In the genomic region with DNA sequence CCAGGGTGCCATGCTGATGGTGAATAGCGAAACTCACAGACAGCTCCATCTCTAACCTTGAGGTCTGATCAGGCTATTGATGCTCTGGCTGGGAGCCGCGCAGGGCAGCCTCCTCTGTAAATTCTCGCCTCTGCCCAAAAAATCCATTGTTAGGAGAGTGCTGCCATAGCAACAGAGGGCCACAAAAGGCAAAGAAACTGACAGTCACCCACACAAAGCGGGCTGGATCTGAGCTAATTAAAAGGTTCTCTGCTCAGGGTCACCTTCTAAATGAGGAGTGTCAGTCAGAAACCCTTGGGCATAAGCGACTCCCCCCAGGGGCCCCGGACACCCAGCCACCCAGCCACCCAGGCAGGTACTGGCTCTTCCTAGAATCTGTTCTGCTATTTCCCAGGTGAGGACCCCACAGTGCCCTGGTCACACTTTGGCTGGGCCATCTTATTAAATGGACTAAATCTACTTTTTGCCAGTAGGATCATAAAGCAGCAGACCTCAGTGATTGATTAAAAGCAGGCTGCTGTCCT, we compare ENCODE assay signal across 17 cellular contexts.
"Had no signal": no experiment of that assay in that cellular context is flagged by ENCODE, and none has a peak within 500 bp of the region (broad histone marks: within the 10 kb centered on the region; RNA-seq: fewer than 3 reads in every experiment).

No MANE protein-coding gene starts in this region.

- H3K27me3 ChIP-seq: hepatocyte, pancreas, right lobe of liver, suprapubic skin, thyroid gland had no signal

- H3K4me3 ChIP-seq: hepatocyte, pancreas, prostate gland, right lobe of liver, suprapubic skin, thyroid gland had no signal

- H3K4me2 ChIP-seq: hepatocyte had no signal

- DNase-seq: effector CD4-positive, alpha-beta T cell; endodermal cell; erythroblast; foreskin melanocyte; naive thymus-derived CD4-positive, alpha-beta T cell; nephron progenitor cell; pancreas; right lobe of liver; stimulated activated CD4-positive, alpha-beta T cell treated with anti-CD3 and anti-CD28 coated beads, Interleukin-4, amount 100 ng/mL, for 1 hour; stimulated activated CD8-positive, alpha-beta memory T cell treated with anti-CD3 and anti-CD28 coated beads, Interleukin-4, amount 100 ng/mL, for 48 hours; stimulated activated naive CD8-positive, alpha-beta T cell treated with anti-CD3 and anti-CD28 coated beads, Interleukin-15, Interleukin-2, amounts not matched to agents 100 U/mL and 50 U/mL, for 24 hours; thyroid gland had no signal

- H3K36me3 ChIP-seq: pancreas, prostate gland, right lobe of liver, suprapubic skin, thyroid gland had no signal

- H3K4me1 ChIP-seq: pancreas, prostate gland, right lobe of liver, suprapubic skin, thyroid gland had no signal

- FAIRE-seq: endothelial cell of umbilical vein, pancreas, urothelium cell line had no signal

- H3K79me2 ChIP-seq: hepatocyte had no signal

- H3K27ac ChIP-seq: hepatocyte, pancreas, prostate gland, right lobe of liver, suprapubic skin, thyroid gland had no signal
